Comparison of ENCODE assay signal across 8 cellular contexts in the genomic region with DNA sequence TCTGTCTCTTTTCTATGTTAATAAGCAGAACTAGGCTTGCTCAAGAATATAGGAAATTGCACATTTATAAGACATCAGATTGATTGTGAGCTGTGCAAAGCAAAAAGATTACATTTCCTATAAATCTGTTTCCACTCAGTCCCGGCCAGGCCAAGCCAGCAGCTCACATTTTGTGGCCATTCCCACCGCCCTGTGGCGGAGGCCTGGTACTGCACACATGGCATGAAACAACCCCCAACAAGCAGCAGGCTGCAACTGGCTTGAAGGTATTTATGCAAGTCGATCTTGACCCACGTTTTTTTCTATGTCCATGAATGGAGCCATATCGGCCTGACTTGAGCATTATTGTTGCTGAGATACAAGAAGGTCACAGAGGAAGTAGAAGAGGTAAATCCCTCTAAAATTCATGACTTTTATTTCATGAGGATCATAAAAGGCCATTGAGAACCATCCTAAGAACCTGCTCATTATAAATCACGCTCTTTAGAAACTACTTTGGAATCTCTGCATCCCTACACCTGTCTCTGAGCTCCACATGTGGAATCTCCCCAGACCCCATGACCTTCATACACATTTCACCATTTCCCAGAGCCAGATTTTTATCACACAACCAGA.
A peak's percentile ranks its signal among the peaks of the same experiment; 100 is the strongest.
DNase-seq lines count a peak whose midpoint lies in the region; ATAC-seq and TF ChIP-seq lines count a peak whose summit lies in the region.

No MANE protein-coding gene starts in this region.

- H3K4me3 ChIP-seq in AG09309 (ENCODE audit: control insufficient read depth, low read depth, low read length) (no peak overlapping the region), LNCaP clone FGC (ENCODE audit: low read depth, low read length) (no peak overlapping the region)

- peak; percentile 92 for TF ChIP-seq CTCF in AG09309 (IDR thresholded peaks at IDR 0.05; ENCODE audit: control insufficient read depth, insufficient read depth, low read depth, low read length, missing control alignments)
- peak; percentile 80 for TF ChIP-seq CTCF in LNCaP clone FGC (IDR thresholded peaks at IDR 0.05; ENCODE audit: control insufficient read depth, extremely low read depth, insufficient read depth)

- ATAC-seq in GM18505 (IDR thresholded peaks at IDR 0.05; ENCODE audit: unreplicated experiment) (peak; percentile 79), HG02884 (IDR thresholded peaks at IDR 0.05; ENCODE audit: unreplicated experiment) (no peak)

- no peak for TF ChIP-seq POLR2A in GM18505 (IDR thresholded peaks at IDR 0.05; ENCODE audit: borderline replicate concordance, extremely low read depth, insufficient read depth, insufficient read length)

- peak; percentile 53 for DNase-seq in AG09309 (ENCODE audit: low read depth)
- peak; percentile 18 for DNase-seq in LNCaP clone FGC (ENCODE audit: low read depth)
- DNase-seq in activated CD8-positive, alpha-beta memory T cell treated with anti-CD3 and anti-CD28 coated beads for 24 hours: peak; percentile 62
- peak; percentile 58 for DNase-seq in foreskin melanocyte
- peak; percentile 46 for DNase-seq in non-pigmented ciliary epithelial cell (ENCODE audit: low read depth)
- no peak for DNase-seq in NCI-H2107 treated with DMSO at 0.1 percent for 48 hours (lab: John Stamatoyannopoulos, UW; ENCODE audit: unreplicated experiment)
